3 cellular contexts compared by ENCODE assay signal in the genomic region with DNA sequence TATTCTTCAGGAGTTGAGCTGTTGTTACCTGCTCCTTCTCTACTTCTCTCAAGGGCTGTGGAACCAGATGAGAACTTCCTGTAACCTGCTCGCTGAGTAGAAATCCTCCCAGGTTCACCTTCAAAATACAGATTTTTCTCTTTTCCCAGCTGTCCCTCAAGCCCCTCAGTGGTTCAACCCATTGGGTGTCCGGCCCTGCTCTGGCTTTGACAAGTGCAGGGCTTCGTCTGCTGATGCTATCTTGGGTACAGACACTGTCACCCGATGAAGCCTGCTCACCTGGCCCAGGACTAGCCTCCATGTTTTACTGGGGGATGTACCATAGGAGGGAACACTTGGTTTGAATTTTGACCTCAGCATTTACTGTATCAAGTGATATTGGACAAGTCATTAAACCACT.
"Had no signal": no experiment of that assay in that cellular context is flagged by ENCODE, and none has a peak within 500 bp of the region (broad histone marks: within the 10 kb centered on the region; RNA-seq: fewer than 3 reads in every experiment).

No MANE protein-coding gene starts in this region.

- DNase-seq: GDM1, GF-D8 had no signal

- H3K4me3 ChIP-seq: GM12878 had no signal
